8 cellular contexts compared by ENCODE assay signal in genomic region chr9:100098241-100098886, GRCh38. TPM values are rescaled to one million over a fixed set of nuclear protein-coding genes. Genes with fewer than 3 reads are reported as not detected.
DNase-seq lines count a peak whose midpoint lies in the region; ATAC-seq, FAIRE-seq and TF ChIP-seq lines count a peak whose summit lies in the region.

No MANE protein-coding gene starts in this region.

- H3K4me3 ChIP-seq in ovary = peak overlapping the region; percentile 63

- no peaks in the 10 kb centered on the region for H3K27me3 ChIP-seq in ovary

- ATAC-seq in GM21529 (IDR thresholded peaks at IDR 0.05; ENCODE audit: unreplicated experiment) (peak; percentile 15), left cardiac atrium (peak; percentile 17 to 62), GM21737 (IDR thresholded peaks at IDR 0.05; ENCODE audit: unreplicated experiment) (no peak)

- H3K27ac ChIP-seq in ovary = peak overlapping the region in 1 of 2 donors; percentile 42

- no peaks in the 10 kb centered on the region for H3K36me3 ChIP-seq in ovary

- no peak for TF ChIP-seq CTCF in ovary (IDR thresholded peaks at IDR 0.05)

- no peak for TF ChIP-seq POLR2A in ovary (IDR thresholded peaks at IDR 0.05)

- peaks cover 3% of the 10 kb centered on the region for H3K4me1 ChIP-seq in ovary (ENCODE audit: insufficient read depth)

- no peaks in the 10 kb centered on the region for H3K9me3 ChIP-seq in ovary

- DNase-seq in DMS53 (lab: John Stamatoyannopoulos, UW) (peak; percentile 89), KG1 (lab: John Stamatoyannopoulos, UW) (peak; percentile 55), RCC 7860 (ENCODE audit: low spot score) (peak; percentile 59), amniotic stem cell (lab: John Stamatoyannopoulos, UW) (peak; percentile 23), left cardiac atrium (peak; percentile 64), ovary (peak in 4 of 5 donors; percentile 11 to 44 (median 34))

- no peak for TF ChIP-seq EP300 in ovary (IDR thresholded peaks at IDR 0.05)

- 0 to 1% (median 0%) methylated on average over 34 of the region's 34 CpGs for WGBS in ovary, 3 donors

- intact Hi-C loops in left cardiac atrium (cut with DNase I) (no loop called here), ovary (cut with DNase I) (no loop called here)

- peak; percentile 50 for FAIRE-seq in RCC 7860 (lab: Jason Lieb, UNC)

RNA-seq across cellular contexts. Expression of gene ERP44, which starts 0.4 kb away (rescaled TPM):
- 10 to 100 TPM; 18.9 to 19.5 TPM for total RNA-seq in left cardiac atrium
- total RNA-seq in ovary = 10 to 100 TPM in 5 of 7 donors, 1 to 10 TPM in 2; 7.0 to 16.6 (median 11.8) TPM
- 10 to 100 TPM; 13.3 to 26.4 TPM for polyA plus RNA-seq in ovary

RNA-seq across cellular contexts. Expression of gene INVS, which starts 0.7 kb away (rescaled TPM):
- total RNA-seq in left cardiac atrium = 1 to 10 TPM; 7.9 to 9.3 TPM
- 10 to 100 TPM; 21.0 to 28.4 (median 23.3) TPM for total RNA-seq in ovary
- 10 to 100 TPM in 1 of 2 donors, 1 to 10 TPM in 1; 7.7 to 16.0 TPM for polyA plus RNA-seq in ovary

Comparison
In these comparisons a context has a peak if more than half of its experiments do, and no peak if none do; other contexts are left out.
1. DNase-seq: peak in every context shown above with its lines; median percentile 89 in DMS53; 64 in left cardiac atrium; 59 in RCC 7860; 55 in KG1; 34 in ovary; 23 in amniotic stem cell.